In genomic region chr3:157159762-157160651, GRCh38 we compare ENCODE assay signal across 8 cellular contexts. TPM values are rescaled to one million over a fixed set of nuclear protein-coding genes. Genes with fewer than 3 reads are reported as not detected.
DNase-seq lines count a peak whose midpoint lies in the region; ATAC-seq, FAIRE-seq and TF ChIP-seq lines count a peak whose summit lies in the region.

Gene CCNL1, minus strand, starts transcription at chr3:157160147. Its CDS starts 53 bp downstream, at chr3:157160094.

- peaks cover 66% of the 10 kb centered on the region for H3K36me3 Mint-ChIP-seq in activated T-helper 17 cell treated with anti-CD3 and anti-CD28 coated beads, Interleukin-2, amount 50 U/mL, for 72 hours (ENCODE audit: low read depth)
- H3K36me3 Mint-ChIP-seq in naive thymus-derived CD4-positive, alpha-beta T cell: peaks cover 12 to 41% (median 36%) of the 10 kb centered on the region in 5 donors
- H3K36me3 Mint-ChIP-seq in stimulated activated memory B cell treated with anti-CD40 and anti-IgM and Interleukin-4, amounts not matched to agents 10 μg/mL and 1 μg/mL and 100 μg/mL, for 72 hours: peaks cover 46% of the 10 kb centered on the region

- peak within 1 kb of the TSS; percentile 52 to 99 (median 72) for H3K4me3 ChIP-seq in fibroblast of lung (replicated peaks in 1 of 4; ENCODE audit: control extremely low read depth in 1 of 4, insufficient read depth in 1 of 4, low read depth in 3 of 4, low read length in 4 of 4)
- peak within 1 kb of the TSS; percentile 92 for H3K4me3 ChIP-seq in naive thymus-derived CD4-positive, alpha-beta T cell (ENCODE audit: low read length)

- DNase-seq in ELF-1 (ENCODE audit: low read depth, low spot score): peak; percentile 98
- peak; percentile 82 for DNase-seq in H54 (ENCODE audit: insufficient read length, low spot score)
- peak; percentile 97 for DNase-seq in LoVo (ENCODE audit: low spot score)
- DNase-seq in RWPE1 (ENCODE audit: low spot score): peak; percentile 91
- peak; percentile 98 to 99 for DNase-seq in fibroblast of lung (ENCODE audit: low read depth in 2 of 2)
- peak; percentile 94 to 98 (median 97) for DNase-seq in naive thymus-derived CD4-positive, alpha-beta T cell

- H3K9me3 Mint-ChIP-seq in activated T-helper 17 cell treated with anti-CD3 and anti-CD28 coated beads, Interleukin-2, amount 50 U/mL, for 72 hours: no peaks in the 10 kb centered on the region
- peaks cover 0 to 12% (median 0%) of the 10 kb centered on the region in 11 donors for H3K9me3 Mint-ChIP-seq in naive thymus-derived CD4-positive, alpha-beta T cell
- no peaks in the 10 kb centered on the region for H3K9me3 Mint-ChIP-seq in stimulated activated memory B cell treated with anti-CD40 and anti-IgM and Interleukin-4, amounts not matched to agents 10 μg/mL and 1 μg/mL and 100 μg/mL, for 72 hours

- peaks cover 49% of the 10 kb centered on the region for H3K79me2 ChIP-seq in fibroblast of lung (ENCODE audit: control insufficient read depth, insufficient read depth, low read length)

- peak; percentile 50 for FAIRE-seq in H54 (lab: Jason Lieb, UNC)

- intact Hi-C loops in naive thymus-derived CD4-positive, alpha-beta T cell (cut with micrococcal nuclease): loop anchor here (1.0 to 5.0 kb wide), 15 partner anchors 9 to 1642 kb away; partner anchors contain the start of genes SLC33A1 (in 2 of the 2), SSR3 (in 2 of the 2), TIPARP (in 2 of the 2) and GMPS (in 1 of the 2)

- H4K20me1 ChIP-seq in fibroblast of lung (ENCODE audit: control insufficient read depth, extremely low read depth, insufficient read depth, low read length): peaks cover 8% of the 10 kb centered on the region

- H3K9me3 ChIP-seq in fibroblast of lung (ENCODE audit: control insufficient read depth, insufficient read depth, low read depth, low read length): no peaks in the 10 kb centered on the region
- H3K9me3 ChIP-seq in naive thymus-derived CD4-positive, alpha-beta T cell (ENCODE audit: control insufficient read depth in 2 of 3, low read length in 3 of 3): no peaks in the 10 kb centered on the region

- peak within 1 kb of the TSS; percentile 99 for H3K27ac ChIP-seq in RWPE1
- H3K27ac ChIP-seq in fibroblast of lung (ENCODE audit: insufficient read depth, low read length): peak within 1 kb of the TSS; percentile 100
- H3K27ac ChIP-seq in naive thymus-derived CD4-positive, alpha-beta T cell (ENCODE audit: low read depth, low read length): peak within 1 kb of the TSS; percentile 97

- POLR2A ChIA-PET in RWPE1 (lab: Yijun Ruan, JAX; ENCODE audit: low non-redundant PET): interaction anchor here (3.0 kb wide), 1 partner anchor 15 kb away, joined by 76 read pairs; no protein-coding TSS in a partner anchor
- POLR2A ChIA-PET in naive thymus-derived CD4-positive, alpha-beta T cell (lab: Charles Lee): interaction anchor here (0.6 to 7.3 kb wide), 34 partner anchors 9 to 1354 kb away, joined by 3 to 520 read pairs (median 8); partner anchors contain the start of genes C3orf33, SLC33A1, SSR3 and TIPARP

- H3K27ac Mint-ChIP-seq in activated T-helper 17 cell treated with anti-CD3 and anti-CD28 coated beads, Interleukin-2, amount 50 U/mL, for 72 hours: peak within 1 kb of the TSS; percentile 89
- peak within 1 kb of the TSS; percentile 96 to 100 (median 98) for H3K27ac Mint-ChIP-seq in naive thymus-derived CD4-positive, alpha-beta T cell
- H3K27ac Mint-ChIP-seq in stimulated activated memory B cell treated with anti-CD40 and anti-IgM and Interleukin-4, amounts not matched to agents 10 μg/mL and 1 μg/mL and 100 μg/mL, for 72 hours: peak within 1 kb of the TSS; percentile 95

- H3K4me3 Mint-ChIP-seq in activated T-helper 17 cell treated with anti-CD3 and anti-CD28 coated beads, Interleukin-2, amount 50 U/mL, for 72 hours: peak within 1 kb of the TSS; percentile 95
- H3K4me3 Mint-ChIP-seq in naive thymus-derived CD4-positive, alpha-beta T cell: peak within 1 kb of the TSS; percentile 91 to 100 (median 96)
- peak within 1 kb of the TSS; percentile 85 for H3K4me3 Mint-ChIP-seq in stimulated activated memory B cell treated with anti-CD40 and anti-IgM and Interleukin-4, amounts not matched to agents 10 μg/mL and 1 μg/mL and 100 μg/mL, for 72 hours

- peaks cover 6% of the 10 kb centered on the region for H3K36me3 ChIP-seq in fibroblast of lung (ENCODE audit: control insufficient read depth, insufficient read depth, low read length)
- H3K36me3 ChIP-seq in naive thymus-derived CD4-positive, alpha-beta T cell (ENCODE audit: control insufficient read depth in 2 of 3, insufficient read depth in 3 of 3, low read length in 3 of 3): peaks cover 26 to 41% (median 33%) of the 10 kb centered on the region in 3 experiments

- peak; percentile 90 for TF ChIP-seq POLR2A in H54 (IDR thresholded peaks at IDR 0.05; ENCODE audit: low read depth, low read length)

- peak; percentile 79 for ATAC-seq in activated T-helper 17 cell treated with anti-CD3 and anti-CD28 coated beads, Interleukin-2, amount 50 U/mL, for 72 hours (replicated peaks)
- ATAC-seq in naive thymus-derived CD4-positive, alpha-beta T cell: peak; percentile 88
- ATAC-seq in stimulated activated memory B cell treated with anti-CD40 and anti-IgM and Interleukin-4, amounts not matched to agents 10 μg/mL and 1 μg/mL and 100 μg/mL, for 72 hours: peak; percentile 94

- H3K9ac ChIP-seq in fibroblast of lung (ENCODE audit: insufficient read depth, low read length): peak within 1 kb of the TSS; percentile 100

- H3K27me3 ChIP-seq in fibroblast of lung (ENCODE audit: control insufficient read depth, insufficient read depth, low read length): no peaks in the 10 kb centered on the region
- H3K27me3 ChIP-seq in naive thymus-derived CD4-positive, alpha-beta T cell (ENCODE audit: control insufficient read depth in 2 of 2, insufficient read depth in 2 of 2, low read length in 2 of 2): no peaks in the 10 kb centered on the region

- CTCF ChIA-PET in RWPE1 (lab: Yijun Ruan, JAX): interaction anchor here (0.5 to 1.4 kb wide), 3 partner anchors 42 to 1513 kb away, joined by 3 to 5 read pairs (median 4); no protein-coding TSS in a partner anchor
- CTCF ChIA-PET in naive thymus-derived CD4-positive, alpha-beta T cell (lab: Charles Lee): interaction anchor here (0.9 to 2.6 kb wide), 3 partner anchors 9 to 15 kb away, joined by 4 to 27 read pairs (median 4); no protein-coding TSS in a partner anchor

- H3K27me3 Mint-ChIP-seq in activated T-helper 17 cell treated with anti-CD3 and anti-CD28 coated beads, Interleukin-2, amount 50 U/mL, for 72 hours: no peaks in the 10 kb centered on the region
- H3K27me3 Mint-ChIP-seq in naive thymus-derived CD4-positive, alpha-beta T cell: no peaks in the 10 kb centered on the region
- no peaks in the 10 kb centered on the region for H3K27me3 Mint-ChIP-seq in stimulated activated memory B cell treated with anti-CD40 and anti-IgM and Interleukin-4, amounts not matched to agents 10 μg/mL and 1 μg/mL and 100 μg/mL, for 72 hours

- TF ChIP-seq CTCF in RWPE1 (conservative IDR thresholded peaks at IDR 0.05; ENCODE audit: low read depth) (no peak), fibroblast of lung (conservative IDR thresholded peaks at IDR 0.05 in 1 of 2, IDR thresholded peaks at IDR 0.05 in 1 of 2; ENCODE audit: low read depth in 1 of 2, low read length in 2 of 2) (no peak)

- H3K4me1 ChIP-seq in fibroblast of lung (ENCODE audit: control insufficient read depth, extremely low read depth, insufficient read depth, low read length): peaks cover 6% of the 10 kb centered on the region
- H3K4me1 ChIP-seq in naive thymus-derived CD4-positive, alpha-beta T cell (ENCODE audit: control insufficient read depth in 2 of 2, insufficient read depth in 2 of 2, low read length in 2 of 2): peaks cover 39 to 45% of the 10 kb centered on the region in 2 donors

- H3K4me1 Mint-ChIP-seq in activated T-helper 17 cell treated with anti-CD3 and anti-CD28 coated beads, Interleukin-2, amount 50 U/mL, for 72 hours: peaks cover 39% of the 10 kb centered on the region
- peaks cover 37 to 69% (median 65%) of the 10 kb centered on the region in 7 donors for H3K4me1 Mint-ChIP-seq in naive thymus-derived CD4-positive, alpha-beta T cell
- H3K4me1 Mint-ChIP-seq in stimulated activated memory B cell treated with anti-CD40 and anti-IgM and Interleukin-4, amounts not matched to agents 10 μg/mL and 1 μg/mL and 100 μg/mL, for 72 hours: peaks cover 58% of the 10 kb centered on the region

- H2AFZ ChIP-seq in fibroblast of lung (ENCODE audit: low read length): no peak within 1 kb of the TSS

- peak within 1 kb of the TSS; percentile 95 for H3K4me2 ChIP-seq in fibroblast of lung (ENCODE audit: extremely low read depth, insufficient read depth, low read length)

RNA-seq across cellular contexts. Expression of gene CCNL1, which starts in this region (rescaled TPM):
- total RNA-seq in activated T-helper 17 cell treated with anti-CD3 and anti-CD28 coated beads, Interleukin-2, amount 50 U/mL, for 72 hours: 100 to 1,000 TPM; 173 to 194 TPM
- total RNA-seq in fibroblast of lung: 140 and 219 TPM in 2 replicates
- 63.8 and 88.2 TPM in 2 replicates for polyA plus RNA-seq in fibroblast of lung
- 27.8 and 35.7 TPM in 2 replicates for polyA plus RNA-seq in fibroblast of lung (2012)
- 12.2 and 31.2 TPM in 2 replicates for polyA minus RNA-seq in fibroblast of lung (ENCODE audit: low replicate concordance)
- total RNA-seq in naive thymus-derived CD4-positive, alpha-beta T cell: 1,000 to 10,000 TPM in 2 of 5 experiments, 100 to 1,000 TPM in 3; 230 to 1,170 (median 374) TPM
- 10 to 100 TPM; 65.4 to 68.3 TPM for polyA plus RNA-seq in naive thymus-derived CD4-positive, alpha-beta T cell

Comparison
In these comparisons a context has a peak if more than half of its experiments do, and no peak if none do; other contexts are left out.
1. Peak in every context shown above with its lines: DNase-seq, ATAC-seq, H3K4me3 ChIP-seq and H3K27ac ChIP-seq.